In the genomic region with DNA sequence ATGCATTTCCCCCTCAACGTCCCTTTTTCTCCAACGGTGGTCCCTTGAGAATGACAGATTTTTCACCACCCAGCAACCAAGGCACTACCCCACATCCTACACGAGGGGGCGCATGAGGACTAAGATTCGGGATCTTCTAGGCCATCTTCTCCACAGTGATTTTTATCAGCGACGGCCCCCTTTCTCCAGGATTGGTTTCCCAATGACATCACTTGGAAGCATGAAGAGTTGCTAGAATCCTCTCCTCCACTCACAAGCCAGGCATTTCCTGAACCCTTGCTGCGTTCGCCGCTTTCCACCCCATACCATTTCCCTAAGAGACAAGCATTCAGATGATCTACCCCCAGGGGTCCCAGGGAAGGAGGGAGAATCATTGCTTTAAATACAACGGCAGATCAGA, we compare ENCODE assay signal across 8 cellular contexts.
DNase-seq lines count a peak whose midpoint lies in the region; ATAC-seq and TF ChIP-seq lines count a peak whose summit lies in the region.

No MANE protein-coding gene starts in this region.

- H3K9me3 ChIP-seq in BE2C (no peaks in the 10 kb centered on the region), Panc1 (ENCODE audit: control insufficient read depth, insufficient read depth, low read depth, low read length) (no peaks in the 10 kb centered on the region)

- H3K4me3 ChIP-seq in BE2C (ENCODE audit: low read depth, low read length) (no peak overlapping the region), Panc1 (ENCODE audit: low read depth in 2 of 2, low read length in 2 of 2) (no peak overlapping the region)

- H3K27me3 Mint-ChIP-seq in activated T-helper 1 cell treated with anti-CD3 and anti-CD28 coated beads, Interleukin-12 subunit alpha, Interleukin-12 subunit beta, Interleukin-2, Interleukin-4 antibody, amounts not matched to agents 30 ng/mL and 10 ng/mL and 1 ng/mL, durations not matched to agents 14 hours and 24 hours and 36 hours (ENCODE audit: insufficient read depth): no peaks in the 10 kb centered on the region

- DNase-seq in BE2C (peak; percentile 69), HPDE6-E6E7 (ENCODE audit: extremely low spot score) (peak; percentile 45), Panc1 (ENCODE audit: low read depth, low spot score) (peak; percentile 38), fibroblast of the conjunctiva (ENCODE audit: low read depth) (peak; percentile 75), non-pigmented ciliary epithelial cell (ENCODE audit: low read depth) (peak; percentile 83), substantia nigra (lab: John Stamatoyannopoulos, UW) (peak in 43 of 49 donors; percentile 2 to 71 (median 36))
- DNase-seq in activated T-helper 1 cell treated with anti-CD3 and anti-CD28 coated beads, Interleukin-12 subunit alpha, Interleukin-12 subunit beta, Interleukin-2, Interleukin-4 antibody, amounts not matched to agents 30 ng/mL and 10 ng/mL and 1 ng/mL, durations not matched to agents 14 hours and 24 hours and 36 hours (ENCODE audit: low spot score): peak; percentile 42

- CTCF ChIA-PET in Panc1 (lab: Charles Lee): interaction anchor here (1.0 kb wide), 1 partner anchor 218 kb away, joined by 3 read pairs; no protein-coding TSS in a partner anchor

- H3K4me1 Mint-ChIP-seq in activated T-helper 1 cell treated with anti-CD3 and anti-CD28 coated beads, Interleukin-12 subunit alpha, Interleukin-12 subunit beta, Interleukin-2, Interleukin-4 antibody, amounts not matched to agents 30 ng/mL and 10 ng/mL and 1 ng/mL, durations not matched to agents 14 hours and 24 hours and 36 hours (ENCODE audit: low read depth): peaks cover 22% of the 10 kb centered on the region

- in situ Hi-C loops in Panc1 (cut with HindIII; ENCODE audit: low pct_unique_long_range_greater_than_20kb, low sequenced_read_pairs): no loop called here

- H3K4me1 ChIP-seq in BE2C (peaks cover 3% of the 10 kb centered on the region), Panc1 (ENCODE audit: control insufficient read depth, insufficient read depth, low read length) (no peaks in the 10 kb centered on the region)

- no peaks in the 10 kb centered on the region for H3K9me3 Mint-ChIP-seq in activated T-helper 1 cell treated with anti-CD3 and anti-CD28 coated beads, Interleukin-12 subunit alpha, Interleukin-12 subunit beta, Interleukin-2, Interleukin-4 antibody, amounts not matched to agents 30 ng/mL and 10 ng/mL and 1 ng/mL, durations not matched to agents 14 hours and 24 hours and 36 hours

- no TSS peak for BruUV-seq in Panc1 (replicated peaks; lab: Mats Ljungman, UMichigan)

- POLR2A ChIA-PET in Panc1 (lab: Charles Lee): no interaction called here

- no peak overlapping the region for H3K4me3 Mint-ChIP-seq in activated T-helper 1 cell treated with anti-CD3 and anti-CD28 coated beads, Interleukin-12 subunit alpha, Interleukin-12 subunit beta, Interleukin-2, Interleukin-4 antibody, amounts not matched to agents 30 ng/mL and 10 ng/mL and 1 ng/mL, durations not matched to agents 14 hours and 24 hours and 36 hours

- H3K27ac ChIP-seq in Panc1 (ENCODE audit: low read length) (no peak overlapping the region), substantia nigra (ENCODE audit: low read depth, low read length, poor library complexity, severe bottlenecking) (no peak overlapping the region)

- TF ChIP-seq CTCF in BE2C (IDR thresholded peaks at IDR 0.05; ENCODE audit: low read depth, low read length) (peak; percentile 93), Panc1 (IDR thresholded peaks at IDR 0.05) (peak; percentile 91)

- ATAC-seq in GM18909 (IDR thresholded peaks at IDR 0.05; ENCODE audit: poor library complexity, unreplicated experiment) (peak; percentile 78), Panc1 (peak; percentile 85)

- intact Hi-C loops in Panc1 (cut with micrococcal nuclease; ENCODE audit: unreplicated experiment): loop anchor here (2.0 to 10.0 kb wide), 6 partner anchors 194 to 734 kb away; no protein-coding TSS in a partner anchor
- intact Hi-C loops in activated T-helper 1 cell treated with anti-CD3 and anti-CD28 coated beads, Interleukin-12 subunit alpha, Interleukin-12 subunit beta, Interleukin-2, Interleukin-4 antibody, amounts not matched to agents 30 ng/mL and 10 ng/mL and 1 ng/mL, durations not matched to agents 14 hours and 24 hours and 36 hours (cut with micrococcal nuclease): loop anchor here (1.0 to 5.0 kb wide), 12 partner anchors 126 to 749 kb away; partner anchors contain the start of genes NMBR and VTA1

- no peak overlapping the region for H3K27ac Mint-ChIP-seq in activated T-helper 1 cell treated with anti-CD3 and anti-CD28 coated beads, Interleukin-12 subunit alpha, Interleukin-12 subunit beta, Interleukin-2, Interleukin-4 antibody, amounts not matched to agents 30 ng/mL and 10 ng/mL and 1 ng/mL, durations not matched to agents 14 hours and 24 hours and 36 hours

- H3K27me3 ChIP-seq in BE2C (no peaks in the 10 kb centered on the region), Panc1 (ENCODE audit: control insufficient read depth, insufficient read depth, low read length) (no peaks in the 10 kb centered on the region)

- H3K36me3 Mint-ChIP-seq in activated T-helper 1 cell treated with anti-CD3 and anti-CD28 coated beads, Interleukin-12 subunit alpha, Interleukin-12 subunit beta, Interleukin-2, Interleukin-4 antibody, amounts not matched to agents 30 ng/mL and 10 ng/mL and 1 ng/mL, durations not matched to agents 14 hours and 24 hours and 36 hours (ENCODE audit: low read depth): no peaks in the 10 kb centered on the region

- H3K36me3 ChIP-seq in BE2C (no peaks in the 10 kb centered on the region), Panc1 (ENCODE audit: control insufficient read depth, insufficient read depth, low read length) (no peaks in the 10 kb centered on the region)
